8 cellular contexts compared by ENCODE assay signal in genomic region chr7:100611983-100612729, GRCh38. TPM values are rescaled to one million over a fixed set of nuclear protein-coding genes. Genes with fewer than 3 reads are reported as not detected.
A peak's percentile ranks its signal among the peaks of the same experiment; 100 is the strongest.
DNase-seq lines count a peak whose midpoint lies in the region; ATAC-seq and TF ChIP-seq lines count a peak whose summit lies in the region.

MOSPD3 (plus strand) TSS chr7:100612540; CDS start chr7:100612792, 252 bp downstream.

- H3K4me3 Mint-ChIP-seq in activated CD4-positive, alpha-beta T cell treated with anti-CD3 and anti-CD28 coated beads, Interleukin-2, amount 10 ng/mL, durations not matched to agents 24 days and 14 days, result peak within 1 kb of the TSS; percentile 97

- H3K36me3 Mint-ChIP-seq in activated CD4-positive, alpha-beta T cell treated with anti-CD3 and anti-CD28 coated beads, Interleukin-2, amount 10 ng/mL, durations not matched to agents 24 days and 14 days (ENCODE audit: low read depth), result peaks cover 6% of the 10 kb centered on the region

- peak within 1 kb of the TSS; percentile 100 for H3K27ac Mint-ChIP-seq in activated CD4-positive, alpha-beta T cell treated with anti-CD3 and anti-CD28 coated beads, Interleukin-2, amount 10 ng/mL, durations not matched to agents 24 days and 14 days

- H3K36me3 ChIP-seq in BLaER1 (0 out of 2 replicates have a peak, but pooled peaks cover 6% of the 10 kb centered on the region), colonic mucosa (no peaks in the 10 kb centered on the region)

- H3K4me3 ChIP-seq in BLaER1 (peak within 1 kb of the TSS; percentile 79), colonic mucosa (peak within 1 kb of the TSS; percentile 71)

- ATAC-seq in GM19324 (IDR thresholded peaks at IDR 0.05; ENCODE audit: low FRiP score, unreplicated experiment) (peak; percentile 90), HG03469 (IDR thresholded peaks at IDR 0.05; ENCODE audit: unreplicated experiment) (peak; percentile 69)

- H3K27me3 ChIP-seq in BLaER1 (no peaks in the 10 kb centered on the region), colonic mucosa (no peaks in the 10 kb centered on the region)

- H3K9me3 ChIP-seq in BLaER1 (no peaks in the 10 kb centered on the region), colonic mucosa (no peaks in the 10 kb centered on the region)

- H3K4me1 Mint-ChIP-seq in activated CD4-positive, alpha-beta T cell treated with anti-CD3 and anti-CD28 coated beads, Interleukin-2, amount 10 ng/mL, durations not matched to agents 24 days and 14 days, result peaks cover 18% of the 10 kb centered on the region

- intact Hi-C loops in activated CD4-positive, alpha-beta T cell treated with anti-CD3 and anti-CD28 coated beads, Interleukin-2, amount 10 ng/mL, durations not matched to agents 24 days and 14 days (cut with micrococcal nuclease), result loop anchor here (1.0 to 5.0 kb wide), 6 partner anchors 14 to 183 kb away; partner anchors contain the start of genes FBXO24, GIGYF1, GNB2 and LRCH4
- intact Hi-C loops in colonic mucosa (cut with DNase I), result no loop called here

- peak; percentile 99 for DNase-seq in NCI-H526 treated with DMSO at 0.1 percent for 48 hours (lab: John Stamatoyannopoulos, UW)
- peak; percentile 100 for DNase-seq in activated CD4-positive, alpha-beta T cell treated with anti-CD3 and anti-CD28 coated beads, Interleukin-2, amount 10 ng/mL, durations not matched to agents 24 days and 14 days
- peak; percentile 100 for DNase-seq in colonic mucosa
- DNase-seq in kidney tubule cell (ENCODE audit: low spot score), result peak; percentile 99
- DNase-seq in stimulated activated CD4-positive, alpha-beta T cell treated with anti-CD3 and anti-CD28 coated beads, Interleukin-1b, Interleukin-23, amount 100 ng/mL, for 24 hours (ENCODE audit: low read depth in 4 of 4, low spot score in 1 of 4), result peak; percentile 96 to 98 (median 98)

- H3K9me3 Mint-ChIP-seq in activated CD4-positive, alpha-beta T cell treated with anti-CD3 and anti-CD28 coated beads, Interleukin-2, amount 10 ng/mL, durations not matched to agents 24 days and 14 days, result no peaks in the 10 kb centered on the region

- TF ChIP-seq CTCF in colonic mucosa (IDR thresholded peaks at IDR 0.05), result no peak

- H4K20me1 ChIP-seq in BLaER1, result no peaks in the 10 kb centered on the region

- peaks cover 9% of the 10 kb centered on the region for H3K27me3 Mint-ChIP-seq in activated CD4-positive, alpha-beta T cell treated with anti-CD3 and anti-CD28 coated beads, Interleukin-2, amount 10 ng/mL, durations not matched to agents 24 days and 14 days

- H3K9ac ChIP-seq in BLaER1, result peak within 1 kb of the TSS; percentile 83
- H3K9ac ChIP-seq in colonic mucosa (ENCODE audit: low read depth in 2 of 2, low read length in 2 of 2), result peak within 1 kb of the TSS; percentile 69 to 86

- H3K4me2 ChIP-seq in BLaER1, result peak within 1 kb of the TSS; percentile 100

- H3K4me1 ChIP-seq in BLaER1 (peaks cover 30% of the 10 kb centered on the region), colonic mucosa (no peaks in the 10 kb centered on the region)

- H3K27ac ChIP-seq in BLaER1 (peak within 1 kb of the TSS; percentile 86), colonic mucosa (peak within 1 kb of the TSS; percentile 89)

RNA-seq across cellular contexts. Expression of gene MOSPD3, which starts in this region (rescaled TPM):
- total RNA-seq in activated CD4-positive, alpha-beta T cell treated with anti-CD3 and anti-CD28 coated beads, Interleukin-2, amount 10 ng/mL, durations not matched to agents 24 days and 14 days, result 11.3 and 12.1 TPM in 2 replicates
- total RNA-seq in colonic mucosa, result 10 to 100 TPM; 15.1 to 16.9 TPM

Comparison
In these comparisons a context has a peak if more than half of its experiments do, and no peak if none do; other contexts are left out.
1. Peak in every context shown above with its lines: DNase-seq, ATAC-seq, H3K4me3 ChIP-seq and H3K27ac ChIP-seq.